Comparison of ENCODE assay signal across 8 cellular contexts in the genomic region with DNA sequence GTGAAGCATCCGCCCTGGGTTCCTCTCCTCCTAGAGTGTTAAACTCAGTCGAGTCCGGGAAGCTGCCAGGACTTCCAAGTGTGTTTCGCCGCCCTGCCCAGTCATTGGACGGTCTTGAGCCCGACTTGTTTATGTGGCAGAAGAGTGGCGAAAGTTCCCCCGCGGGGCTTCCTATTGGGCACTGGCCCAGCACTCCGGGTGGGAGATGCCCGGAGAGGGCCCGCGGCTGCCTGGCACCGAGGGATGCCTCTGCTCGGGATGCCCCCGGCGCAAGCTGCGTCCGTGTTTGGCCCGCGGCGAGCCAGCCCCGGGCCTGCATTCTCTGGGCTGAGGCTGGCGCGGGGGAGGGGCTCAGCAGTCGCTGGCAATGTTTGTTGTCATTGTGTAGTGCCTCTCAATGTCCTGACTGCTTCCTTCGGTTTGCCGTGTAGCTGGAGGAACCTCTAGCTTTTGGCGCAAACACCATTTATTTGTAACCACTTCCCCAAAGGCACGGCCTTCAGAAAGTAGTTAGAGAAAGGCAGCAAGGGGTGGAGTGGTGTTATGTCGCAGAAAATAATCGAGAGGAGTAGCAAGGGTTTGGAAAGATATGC. TPM values are rescaled to one million over a fixed set of nuclear protein-coding genes. Genes with fewer than 3 reads are reported as not detected.
DNase-seq lines count a peak whose midpoint lies in the region; ATAC-seq and TF ChIP-seq lines count a peak whose summit lies in the region.

No MANE protein-coding gene starts in this region.

- no peaks in the 10 kb centered on the region for H3K9me3 Mint-ChIP-seq in activated CD4-positive, alpha-beta T cell treated with anti-CD3 and anti-CD28 coated beads, Interleukin-2, amount 10 ng/mL, durations not matched to agents 24 days and 14 days

- peaks cover 54% of the 10 kb centered on the region for H3K27me3 Mint-ChIP-seq in activated CD4-positive, alpha-beta T cell treated with anti-CD3 and anti-CD28 coated beads, Interleukin-2, amount 10 ng/mL, durations not matched to agents 24 days and 14 days

- peaks cover 7% of the 10 kb centered on the region for H3K4me1 Mint-ChIP-seq in activated CD4-positive, alpha-beta T cell treated with anti-CD3 and anti-CD28 coated beads, Interleukin-2, amount 10 ng/mL, durations not matched to agents 24 days and 14 days

- no peak overlapping the region for H3K27ac Mint-ChIP-seq in activated CD4-positive, alpha-beta T cell treated with anti-CD3 and anti-CD28 coated beads, Interleukin-2, amount 10 ng/mL, durations not matched to agents 24 days and 14 days

- no peaks in the 10 kb centered on the region for H3K36me3 Mint-ChIP-seq in activated CD4-positive, alpha-beta T cell treated with anti-CD3 and anti-CD28 coated beads, Interleukin-2, amount 10 ng/mL, durations not matched to agents 24 days and 14 days (ENCODE audit: low read depth)

- intact Hi-C loops in activated CD4-positive, alpha-beta T cell treated with anti-CD3 and anti-CD28 coated beads, Interleukin-2, amount 10 ng/mL, durations not matched to agents 24 days and 14 days (cut with micrococcal nuclease): loop anchor here (1.0 to 5.0 kb wide), 3 partner anchors 89 to 551 kb away; a partner anchor contains a TSS
- intact Hi-C loops in left cardiac atrium (cut with DNase I): no loop called here

- H3K27ac ChIP-seq in angular gyrus (ENCODE audit: low read depth, low read length): peak overlapping the region; percentile 85

- peak; percentile 71 for DNase-seq in activated CD4-positive, alpha-beta T cell treated with anti-CD3 and anti-CD28 coated beads, Interleukin-2, amount 10 ng/mL, durations not matched to agents 24 days and 14 days
- no peak for DNase-seq in activated CD4-positive, alpha-beta T cell treated with anti-CD3 and anti-CD28 coated beads, Interleukin-2, amount 50 U/mL, for 4 hours
- peak; percentile 74 to 91 for DNase-seq in NOMO-1 (lab: John Stamatoyannopoulos, UW; ENCODE audit: unreplicated experiment in 2 of 2)
- DNase-seq in left cardiac atrium: peak; percentile 79
- peak; percentile 47 for DNase-seq in omental fat pad (ENCODE audit: low spot score)
- DNase-seq in DMS153 (lab: John Stamatoyannopoulos, UW): no peak

- H3K4me3 Mint-ChIP-seq in activated CD4-positive, alpha-beta T cell treated with anti-CD3 and anti-CD28 coated beads, Interleukin-2, amount 10 ng/mL, durations not matched to agents 24 days and 14 days: peak overlapping the region; percentile 88

- TF ChIP-seq CTCF in omental fat pad (IDR thresholded peaks at IDR 0.05): no peak

- ATAC-seq in HG02840 (IDR thresholded peaks at IDR 0.05; ENCODE audit: low FRiP score, unreplicated experiment): peak; percentile 26
- ATAC-seq in left cardiac atrium: peak; percentile 71 to 80
- peak; percentile 61 for ATAC-seq in omental fat pad (ENCODE audit: low FRiP score)

RNA-seq across cellular contexts. Expression of a gene that starts 1.2 kb away (rescaled TPM):
- 4.7 and 5.1 TPM in 2 replicates for total RNA-seq in activated CD4-positive, alpha-beta T cell treated with anti-CD3 and anti-CD28 coated beads, Interleukin-2, amount 10 ng/mL, durations not matched to agents 24 days and 14 days
- total RNA-seq in left cardiac atrium (100 to 1,000 TPM in 1 of 2 donors, 10 to 100 TPM in 1; 85.9 to 110 TPM), omental fat pad (100 to 1,000 TPM; 296 to 494 (median 360) TPM)

Comparison
In these comparisons a context has a peak if more than half of its experiments do, and no peak if none do; other contexts are left out.
1. DNase-seq: peak in activated CD4-positive, alpha-beta T cell treated with anti-CD3 and anti-CD28 coated beads, Interleukin-2, amount 10 ng/mL, durations not matched to agents 24 days and 14 days (single experiment), NOMO-1 (2 of 2), left cardiac atrium (single experiment) and omental fat pad (single experiment); none in activated CD4-positive, alpha-beta T cell treated with anti-CD3 and anti-CD28 coated beads, Interleukin-2, amount 50 U/mL, for 4 hours (0 of 2) and DMS153 (single experiment).
2. RNA of a gene that starts 1.2 kb away (total RNA-seq): 296 to 494 TPM in omental fat pad and 85.9 to 110 TPM in left cardiac atrium; 4.7 to 5.1 TPM in activated CD4-positive, alpha-beta T cell treated with anti-CD3 and anti-CD28 coated beads, Interleukin-2, amount 10 ng/mL, durations not matched to agents 24 days and 14 days; every median in the first group is over 10 times any median in the second.
3. Peak in every context shown above with its lines, with median percentiles within 50 percentile points of each other: ATAC-seq.